23 cellular contexts compared by ENCODE assay signal in the genomic region with DNA sequence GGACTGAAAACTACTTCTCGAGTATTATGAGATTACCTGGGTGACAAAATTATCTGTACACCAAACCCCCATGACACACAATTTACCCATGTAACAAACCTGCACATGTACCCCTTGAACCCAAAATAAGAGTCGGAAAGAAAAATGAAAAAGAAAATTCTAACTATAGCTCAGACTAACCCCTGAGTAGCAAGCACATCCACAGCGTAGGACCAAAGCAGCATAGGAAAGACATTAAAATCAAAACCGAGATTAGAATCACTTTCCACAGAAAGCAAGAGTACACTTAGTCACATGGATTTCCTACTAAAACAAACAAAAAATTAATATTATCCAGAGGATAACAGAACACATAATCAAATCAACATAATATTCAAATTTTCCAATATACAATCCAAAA.
"Had no signal": no experiment of that assay in that cellular context is flagged by ENCODE, and none has a peak within 500 bp of the region (broad histone marks: within the 10 kb centered on the region; RNA-seq: fewer than 3 reads in every experiment).

No MANE protein-coding gene starts in this region.

- H3K36me3 ChIP-seq: MG63, Peyer's patch, SJCRH30 had no signal

- H3K4me1 ChIP-seq: Peyer's patch, SJCRH30 had no signal

- H3K27me3 ChIP-seq: MG63, Peyer's patch, SJCRH30 had no signal

- DNase-seq: Karpas-422, KG1, MG63, NCI-H1092, NCI-H1105 treated with DMSO at 0.1 percent for 48 hours, NCI-H1417 treated with DMSO at 0.1 percent for 48 hours, NCI-H146, NCI-H1694 treated with DMSO at 0.1 percent for 48 hours, NCI-H1930, NCI-H2081, NCI-H2107, NCI-H2227 treated with DMSO at 0.1 percent for 48 hours, NCI-H446, NCI-H510A, NCI-H524 treated with DMSO at 0.1 percent for 48 hours, NCI-H69, NCI-H774, PC-3, Peyer's patch, SHP77 treated with DMSO at 0.1 percent for 48 hours, SJCRH30 had no signal

- H3K9me3 ChIP-seq: MG63, Peyer's patch, SJCRH30 had no signal

- ATAC-seq: PC-3, Right ventricle myocardium inferior, SK-N-SH treated with all-trans-retinoic acid at 6 μM for 48 hours had no signal

- H3K27ac ChIP-seq: Peyer's patch, SJCRH30 had no signal

- H3K4me3 ChIP-seq: MG63, Peyer's patch, SJCRH30 had no signal
